26 cellular contexts compared by ENCODE assay signal in genomic region chr22:36232715-36233401, GRCh38. TPM values are rescaled to one million over a fixed set of nuclear protein-coding genes. Genes with fewer than 3 reads are reported as not detected.
DNase-seq lines count a peak whose midpoint lies in the region; ATAC-seq, FAIRE-seq and TF ChIP-seq lines count a peak whose summit lies in the region.
"Had no signal": no experiment of that assay in that cellular context is flagged by ENCODE, and none has a peak within 500 bp of the region (broad histone marks: within the 10 kb centered on the region; RNA-seq: fewer than 3 reads in every experiment).

No MANE protein-coding gene starts in this region.

- H3K4me2 ChIP-seq in HepG2 (ENCODE audit: low read depth, low read length): peak overlapping the region; percentile 47
- no peak overlapping the region for H3K4me2 ChIP-seq in GM23248 (ENCODE audit: unreplicated experiment)

- no peaks in the 10 kb centered on the region for H3K9me2 ChIP-seq in GM23248 (ENCODE audit: insufficient read depth)

- peaks cover 14 to 48% of the 10 kb centered on the region in 2 experiments; a peak in 4 of 5 replicates for H3K36me3 ChIP-seq in HepG2 (replicated peaks in 1 of 2; ENCODE audit: control insufficient read depth in 1 of 2, insufficient read depth in 2 of 2, low read length in 2 of 2)
- H3K36me3 ChIP-seq in aorta (ENCODE audit: control insufficient read depth in 1 of 2, insufficient read depth in 2 of 2, low read length in 1 of 2): no peaks in the 10 kb centered on the region
- no peaks in the 10 kb centered on the region for H3K36me3 ChIP-seq in SJCRH30
- H3K36me3 ChIP-seq in GM23248 (ENCODE audit: low read depth): peaks cover 19% of the 10 kb centered on the region; the same call in 1 of the 2 replicates

- no peak for DNase-seq in activated naive CD4-positive, alpha-beta T cell treated with anti-CD3 and anti-CD28 coated beads, Interleukin-2, amount 50 U/mL, for 72 hours (ENCODE audit: low spot score in 2 of 2)
- no peak for DNase-seq in activated naive CD4-positive, alpha-beta T cell treated with anti-CD3 and anti-CD28 coated beads, Interleukin-2, amount 50 U/mL, for 16 hours
- DNase-seq in HepG2 (ENCODE audit: low spot score) (no peak), aorta (no peak), SJCRH30 (no peak), GM23248 (no peak)
- DNase-seq: activated CD4-positive, alpha-beta T cell treated with anti-CD3 and anti-CD28 coated beads for 1 hour; DND-41; esophagus squamous epithelium; H9; kidney glomerular epithelial cell; naive thymus-derived CD8-positive, alpha-beta T cell; NCI-H1105 treated with DMSO at 0.1 percent for 48 hours; NCI-H2107; NCI-H510A treated with DMSO at 0.1 percent for 48 hours; stimulated activated CD4-positive, alpha-beta T cell treated with anti-CD3 and anti-CD28 coated beads, Interleukin-15, amount 100 ng/mL, for 24 hours; testis had no signal

- no peaks in the 10 kb centered on the region; the same call in 1 of the 2 replicates for H3F3A ChIP-seq in GM23248 (ENCODE audit: insufficient read depth)

- H3K9me3 Mint-ChIP-seq in activated naive CD4-positive, alpha-beta T cell treated with anti-CD3 and anti-CD28 coated beads, Interleukin-2, amount 50 U/mL, for 72 hours: peaks cover 0 to 7% of the 10 kb centered on the region in 2 donors
- H3K9me3 Mint-ChIP-seq: H9 had no signal

- peaks cover 100% of the 10 kb centered on the region for H3K4me1 ChIP-seq in HepG2 (ENCODE audit: insufficient read depth, low read length)
- no peaks in the 10 kb centered on the region for H3K4me1 ChIP-seq in aorta (ENCODE audit: control insufficient read depth in 1 of 2, insufficient read depth in 2 of 2, low read length in 2 of 2)
- H3K4me1 ChIP-seq in SJCRH30: no peaks in the 10 kb centered on the region
- H3K4me1 ChIP-seq in GM23248 (ENCODE audit: insufficient read depth): peaks cover 8% of the 10 kb centered on the region; the same call in 1 of the 2 replicates
- H3K4me1 ChIP-seq: parathyroid adenoma had no signal

- FAIRE-seq in HepG2 (lab: Jason Lieb, UNC): no peak
- FAIRE-seq: colon had no signal

- BruUV-seq in HepG2 (replicated peaks; lab: Mats Ljungman, UMichigan): no TSS peak

- H3K4me3 ChIP-seq in HepG2 (replicated peaks in 1 of 3; ENCODE audit: insufficient read depth in 1 of 3, low read depth in 2 of 3, low read length in 3 of 3): peak overlapping the region in 1 of 3 experiments; percentile 9; a peak in 2 of 6 replicates
- H3K4me3 ChIP-seq in aorta (ENCODE audit: low read length in 2 of 2): no peak overlapping the region
- H3K4me3 ChIP-seq in SJCRH30: no peak overlapping the region
- H3K4me3 ChIP-seq in GM23248: no peak overlapping the region
- H3K4me3 ChIP-seq: esophagus squamous epithelium, gastroesophageal sphincter, testis had no signal

- no peak for TF ChIP-seq RAD21 in HepG2 (CRISPR knock-in tag; IDR thresholded peaks at IDR 0.05)

- POLR2A ChIA-PET in HepG2 (lab: Yijun Ruan, JAX): interaction anchor here (1.0 kb wide), 1 partner anchor 19 kb away, joined by 3 read pairs; no protein-coding TSS in a partner anchor

- H3K27ac ChIP-seq in VCaP (peak overlapping the region; percentile 38; the same call in 1 of the 2 replicates), HepG2 (ENCODE audit: extremely low read length, insufficient read depth, low read length) (peak overlapping the region; percentile 62), aorta (ENCODE audit: low read depth in 1 of 2, low read length in 2 of 2) (no peak overlapping the region), SJCRH30 (no peak overlapping the region), GM23248 (no peak overlapping the region)
- H3K27ac ChIP-seq: esophagus squamous epithelium, gastroesophageal sphincter, parathyroid adenoma, testis had no signal

- H3K36me3 Mint-ChIP-seq in activated naive CD4-positive, alpha-beta T cell treated with anti-CD3 and anti-CD28 coated beads, Interleukin-2, amount 50 U/mL, for 72 hours: peaks cover 43 to 51% of the 10 kb centered on the region in 2 donors

- TF ChIP-seq POLR2A in HepG2 (IDR thresholded peaks at IDR 0.05; ENCODE audit: insufficient read depth in 1 of 2, low read depth in 2 of 2, low read length in 2 of 2): no peak; a peak in 1 of 4 replicates

- no peaks in the 10 kb centered on the region for H3K9me3 ChIP-seq in HepG2 (ENCODE audit: low read length)
- no peaks in the 10 kb centered on the region for H3K9me3 ChIP-seq in aorta (ENCODE audit: control insufficient read depth, low read length)
- peaks cover 4% of the 10 kb centered on the region; the same call in 1 of the 2 replicates for H3K9me3 ChIP-seq in SJCRH30 (replicated peaks)
- no peaks in the 10 kb centered on the region for H3K9me3 ChIP-seq in GM23248 (ENCODE audit: low read depth)
- H3K9me3 ChIP-seq: esophagus squamous epithelium, gastroesophageal sphincter, testis had no signal

- H2AFZ ChIP-seq in HepG2 (ENCODE audit: low read length) (no peak overlapping the region), GM23248 (no peak overlapping the region)
- H2AFZ ChIP-seq: parathyroid adenoma had no signal

- no peaks in the 10 kb centered on the region for H3K27me3 ChIP-seq in HepG2 (ENCODE audit: control insufficient read depth in 1 of 2, insufficient read depth in 2 of 2, low read length in 2 of 2)
- no peaks in the 10 kb centered on the region for H3K27me3 ChIP-seq in aorta (ENCODE audit: control insufficient read depth in 1 of 2, insufficient read depth in 2 of 2, low read length in 1 of 2)
- no peaks in the 10 kb centered on the region for H3K27me3 ChIP-seq in SJCRH30
- H3K27me3 ChIP-seq in GM23248 (replicated peaks; ENCODE audit: insufficient read depth): no peaks in the 10 kb centered on the region
- H3K27me3 ChIP-seq: esophagus squamous epithelium, gastroesophageal sphincter, testis had no signal

- H4K20me1 ChIP-seq in HepG2 (ENCODE audit: insufficient read depth, low read length) (0 out of 2 replicates have a peak, but pooled peaks cover 4% of the 10 kb centered on the region), GM23248 (ENCODE audit: insufficient read depth) (no peaks in the 10 kb centered on the region)

- H3K9ac ChIP-seq in HepG2 (ENCODE audit: insufficient read depth, low read depth, low read length) (peak overlapping the region; percentile 40; the same call in 1 of the 2 replicates), GM23248 (no peak overlapping the region)
- H3K9ac ChIP-seq: parathyroid adenoma had no signal

- H3K79me2 ChIP-seq in HepG2 (ENCODE audit: insufficient read depth, low read length): peaks cover 35% of the 10 kb centered on the region
- H3K79me2 ChIP-seq in GM23248 (ENCODE audit: insufficient read depth): peaks cover 42% of the 10 kb centered on the region
- H3K79me2 ChIP-seq: parathyroid adenoma had no signal

- TF ChIP-seq EP300 in HepG2 (IDR thresholded peaks at IDR 0.05; ENCODE audit: low read depth in 2 of 2, low read length in 2 of 2): no peak
- TF ChIP-seq EP300 in HepG2 (CRISPR knock-in tag; IDR thresholded peaks at IDR 0.05; ENCODE audit: borderline replicate concordance): no peak

- in situ Hi-C loops in HepG2 (cut with HindIII; ENCODE audit: extremely low pct_ligation_motif_present, low pct_unique_long_range_greater_than_20kb): loop anchor here (10.0 kb wide), 1 partner anchor 52 kb away; no protein-coding TSS in a partner anchor
- in situ Hi-C loops in GM23248 (cut with MboI): no loop called here

- H3K27ac Mint-ChIP-seq in activated naive CD4-positive, alpha-beta T cell treated with anti-CD3 and anti-CD28 coated beads, Interleukin-2, amount 50 U/mL, for 72 hours: peak overlapping the region; percentile 47 to 80
- H3K27ac Mint-ChIP-seq: brain had no signal

- CTCF ChIA-PET in HepG2 (lab: Yijun Ruan, JAX; ENCODE audit: low intra/inter-chr PET ratio, low total read pairs): no interaction called here

- TF ChIP-seq CTCF in VCaP (conservative IDR thresholded peaks at IDR 0.05) (no peak), HepG2 (CRISPR knock-in tag; IDR thresholded peaks at IDR 0.05) (no peak)

- ATAC-seq in activated naive CD4-positive, alpha-beta T cell treated with anti-CD3 and anti-CD28 coated beads, Interleukin-2, amount 50 U/mL, for 72 hours: no peak
- ATAC-seq in HepG2: peak; percentile 51
- peak; percentile 5 for ATAC-seq in aorta (ENCODE audit: low FRiP score)
- no peak for ATAC-seq in HG02981 (IDR thresholded peaks at IDR 0.05; ENCODE audit: unreplicated experiment)
- ATAC-seq: gastroesophageal sphincter; naive thymus-derived CD8-positive, alpha-beta T cell; sciatic nerve had no signal

- 41% methylated on average over 9 of the region's 13 CpGs for WGBS in HepG2 (ENCODE audit: low lambda C conversion rate)
- 83 to 84% methylated on average over 13 of the region's 13 CpGs for WGBS in aorta, 2 donors
- WGBS in GM23248 (ENCODE audit: low coverage in 1 of 2, low lambda C conversion rate in 2 of 2, missing lambda C conversion rate in 2 of 2), 2 experiments: 89 to 91% methylated on average over 12 to 13 of the region's 13 CpGs

- intact Hi-C loops in HepG2 (cut with micrococcal nuclease; ENCODE audit: unreplicated experiment): loop anchor here (2.0 kb wide), 1 partner anchor 46 kb away; no protein-coding TSS in a partner anchor
- intact Hi-C loops in aorta (cut with DNase I): no loop called here

RNA-seq across cellular contexts. Expression of gene APOL2, which starts 6.5 kb away (rescaled TPM):
- total RNA-seq in activated naive CD4-positive, alpha-beta T cell treated with anti-CD3 and anti-CD28 coated beads, Interleukin-2, amount 50 U/mL, for 72 hours: 10 to 100 TPM; 51.3 to 68.6 TPM
- 28.7 and 34.3 TPM in 2 replicates for total RNA-seq in HepG2 (2016; rRNA removed; fragmentation: Illumina TruSeq; extraction: Trizol)
- total RNA-seq in HepG2 (2016; cell fraction: cytosol; rRNA removed; fragmentation: Illumina TruSeq; extraction: Trizol; ENCODE audit: low read depth): 2.5 and 3.6 TPM in 2 replicates
- 27.0 and 29.3 TPM in 2 replicates for total RNA-seq in HepG2 (2016; cell fraction: insoluble cytoplasmic fraction; rRNA removed; fragmentation: Illumina TruSeq; extraction: Trizol)
- 8.2 and 9.0 TPM in 2 replicates for total RNA-seq in HepG2 (2016; cell fraction: membrane; rRNA removed; fragmentation: Illumina TruSeq; extraction: Trizol)
- 16.8 and 21.4 TPM in 2 replicates for total RNA-seq in HepG2 (2016; cell fraction: nucleus; rRNA removed; fragmentation: Illumina TruSeq; extraction: Trizol)
- polyA plus RNA-seq in HepG2 (2011; rRNA removed): 51.2 and 94.4 TPM in 2 replicates
- polyA plus RNA-seq in HepG2 (2011; cell fraction: cytosol; rRNA removed): 53.4 and 72.6 TPM in 2 replicates
- polyA plus RNA-seq in HepG2 (2011; cell fraction: nucleus; rRNA removed): 195 and 245 TPM in 2 replicates
- polyA plus RNA-seq in HepG2 (2012): 58.3 and 88.7 TPM in 2 replicates
- polyA plus RNA-seq in HepG2 (2016; cell fraction: cytosol; fragmentation: Illumina TruSeq; extraction: Trizol; ENCODE audit: low read depth): 1.8 TPM in 2 replicates
- 20.2 and 26.3 TPM in 2 replicates for polyA plus RNA-seq in HepG2 (2016; cell fraction: insoluble cytoplasmic fraction; fragmentation: Illumina TruSeq; extraction: Trizol; ENCODE audit: low read depth)
- polyA plus RNA-seq in HepG2 (2016; cell fraction: membrane; fragmentation: Illumina TruSeq; extraction: Trizol; ENCODE audit: low read depth): 4.4 and 5.1 TPM in 2 replicates
- 31.6 and 34.2 TPM in 2 replicates for polyA plus RNA-seq in HepG2 (2016; cell fraction: nucleus; fragmentation: Illumina TruSeq; extraction: Trizol; ENCODE audit: insufficient read depth, low read depth)
- polyA minus RNA-seq in HepG2 (2011; rRNA and poly(A)+ RNA removed; ENCODE audit: low replicate concordance): 34.5 and 120 TPM in 2 replicates
- 39.4 and 67.2 TPM in 2 replicates for polyA minus RNA-seq in HepG2 (2011; cell fraction: cytosol; rRNA and poly(A)+ RNA removed)
- 44.7 and 77.3 TPM in 2 replicates for polyA minus RNA-seq in HepG2 (2011; cell fraction: nucleus; rRNA and poly(A)+ RNA removed)
- 10 to 100 TPM; 42.0 to 62.8 TPM for total RNA-seq in aorta
- polyA plus RNA-seq in aorta: 10 to 100 TPM; 26.4 to 30.6 TPM
- total RNA-seq in SJCRH30 (2014; rRNA removed; shearing (Covaris generic)): 1.1 and 1.9 TPM in 2 replicates
- total RNA-seq in GM23248 (2014; rRNA removed; shearing (Covaris generic)): 37.7 and 43.8 TPM in 2 replicates
- polyA plus RNA-seq in GM23248 (2016; fragmentation: Nextera tagmentation; extraction: Ambion mirVana): 28.4 and 31.6 TPM in 2 replicates

RNA-seq across cellular contexts. Expression of gene APOL1, which starts 20.1 kb away (rescaled TPM):
- total RNA-seq in activated naive CD4-positive, alpha-beta T cell treated with anti-CD3 and anti-CD28 coated beads, Interleukin-2, amount 50 U/mL, for 72 hours: 10 to 100 TPM; 27.2 to 40.5 TPM
- 11.2 and 20.3 TPM in 2 replicates for total RNA-seq in HepG2 (2016; rRNA removed; fragmentation: Illumina TruSeq; extraction: Trizol)
- 2.3 and 2.8 TPM in 2 replicates for total RNA-seq in HepG2 (2016; cell fraction: cytosol; rRNA removed; fragmentation: Illumina TruSeq; extraction: Trizol; ENCODE audit: low read depth)
- 10.1 and 20.9 TPM in 2 replicates for total RNA-seq in HepG2 (2016; cell fraction: insoluble cytoplasmic fraction; rRNA removed; fragmentation: Illumina TruSeq; extraction: Trizol)
- total RNA-seq in HepG2 (2016; cell fraction: membrane; rRNA removed; fragmentation: Illumina TruSeq; extraction: Trizol): 3.2 and 3.4 TPM in 2 replicates
- 19.4 and 20.3 TPM in 2 replicates for total RNA-seq in HepG2 (2016; cell fraction: nucleus; rRNA removed; fragmentation: Illumina TruSeq; extraction: Trizol)
- 75.0 and 124 TPM in 2 replicates for polyA plus RNA-seq in HepG2 (2011; rRNA removed)
- 57.2 and 84.6 TPM in 2 replicates for polyA plus RNA-seq in HepG2 (2011; cell fraction: cytosol; rRNA removed)
- polyA plus RNA-seq in HepG2 (2011; cell fraction: nucleus; rRNA removed): 110 and 144 TPM in 2 replicates
- polyA plus RNA-seq in HepG2 (2012): 126 and 159 TPM in 2 replicates
- polyA plus RNA-seq in HepG2 (2016; cell fraction: cytosol; fragmentation: Illumina TruSeq; extraction: Trizol; ENCODE audit: low read depth): 2.5 and 2.9 TPM in 2 replicates
- 12.0 and 13.0 TPM in 2 replicates for polyA plus RNA-seq in HepG2 (2016; cell fraction: insoluble cytoplasmic fraction; fragmentation: Illumina TruSeq; extraction: Trizol; ENCODE audit: low read depth)
- polyA plus RNA-seq in HepG2 (2016; cell fraction: membrane; fragmentation: Illumina TruSeq; extraction: Trizol; ENCODE audit: low read depth): 3.3 and 3.8 TPM in 2 replicates
- 37.3 and 42.3 TPM in 2 replicates for polyA plus RNA-seq in HepG2 (2016; cell fraction: nucleus; fragmentation: Illumina TruSeq; extraction: Trizol; ENCODE audit: insufficient read depth, low read depth)
- polyA minus RNA-seq in HepG2 (2011; rRNA and poly(A)+ RNA removed; ENCODE audit: low replicate concordance): 2.0 and 61.9 TPM in 2 replicates
- 61.5 and 88.3 TPM in 2 replicates for polyA minus RNA-seq in HepG2 (2011; cell fraction: cytosol; rRNA and poly(A)+ RNA removed)
- polyA minus RNA-seq in HepG2 (2011; cell fraction: nucleus; rRNA and poly(A)+ RNA removed): 34.2 and 54.7 TPM in 2 replicates
- total RNA-seq in aorta: 10 to 100 TPM; 50.0 to 74.0 TPM
- polyA plus RNA-seq in aorta: 10 to 100 TPM; 14.1 to 36.5 TPM
- total RNA-seq in SJCRH30 (2014; rRNA removed; shearing (Covaris generic)): 0.12 and 0.30 TPM in 2 replicates
- total RNA-seq in GM23248 (2014; rRNA removed; shearing (Covaris generic)): 8.3 and 8.6 TPM in 2 replicates
- polyA plus RNA-seq in GM23248 (2016; fragmentation: Nextera tagmentation; extraction: Ambion mirVana): 12.8 and 14.2 TPM in 2 replicates
- total RNA-seq: H9 had no signal

RNA-seq across cellular contexts. Expression of gene APOL4, which starts 31.2 kb away (rescaled TPM):
- under 1 TPM; 0.14 to 0.18 TPM for total RNA-seq in activated naive CD4-positive, alpha-beta T cell treated with anti-CD3 and anti-CD28 coated beads, Interleukin-2, amount 50 U/mL, for 72 hours
- total RNA-seq in HepG2 (2016; rRNA removed; fragmentation: Illumina TruSeq; extraction: Trizol): 0.45 and 0.77 TPM in 2 replicates
- total RNA-seq in HepG2 (2016; cell fraction: cytosol; rRNA removed; fragmentation: Illumina TruSeq; extraction: Trizol; ENCODE audit: low read depth): not detected in 2 replicates
- total RNA-seq in HepG2 (2016; cell fraction: insoluble cytoplasmic fraction; rRNA removed; fragmentation: Illumina TruSeq; extraction: Trizol): 0.54 and 0.76 TPM in 2 replicates
- total RNA-seq in HepG2 (2016; cell fraction: membrane; rRNA removed; fragmentation: Illumina TruSeq; extraction: Trizol): 0.15 and 0.45 TPM in 2 replicates
- 0.78 and 0.91 TPM in 2 replicates for total RNA-seq in HepG2 (2016; cell fraction: nucleus; rRNA removed; fragmentation: Illumina TruSeq; extraction: Trizol)
- polyA plus RNA-seq in HepG2 (2011; rRNA removed): 2.8 and 4.9 TPM in 2 replicates
- 1.8 and 3.0 TPM in 2 replicates for polyA plus RNA-seq in HepG2 (2011; cell fraction: cytosol; rRNA removed)
- polyA plus RNA-seq in HepG2 (2011; cell fraction: nucleus; rRNA removed): 5.6 and 9.1 TPM in 2 replicates
- polyA plus RNA-seq in HepG2 (2012): 3.2 and 7.5 TPM in 2 replicates
- 0.06 and 0.10 TPM in 2 replicates for polyA plus RNA-seq in HepG2 (2016; cell fraction: cytosol; fragmentation: Illumina TruSeq; extraction: Trizol; ENCODE audit: low read depth)
- 0.57 and 0.62 TPM in 2 replicates for polyA plus RNA-seq in HepG2 (2016; cell fraction: insoluble cytoplasmic fraction; fragmentation: Illumina TruSeq; extraction: Trizol; ENCODE audit: low read depth)
- polyA plus RNA-seq in HepG2 (2016; cell fraction: membrane; fragmentation: Illumina TruSeq; extraction: Trizol; ENCODE audit: low read depth): 0.11 and 0.16 TPM in 2 replicates
- polyA plus RNA-seq in HepG2 (2016; cell fraction: nucleus; fragmentation: Illumina TruSeq; extraction: Trizol; ENCODE audit: insufficient read depth, low read depth): 0.96 and 1.2 TPM in 2 replicates
- 1.5 TPM in 1 of 2 replicates, not detected in the other for polyA minus RNA-seq in HepG2 (2011; rRNA and poly(A)+ RNA removed; ENCODE audit: low replicate concordance)
- 0.70 and 1.5 TPM in 2 replicates for polyA minus RNA-seq in HepG2 (2011; cell fraction: cytosol; rRNA and poly(A)+ RNA removed)
- polyA minus RNA-seq in HepG2 (2011; cell fraction: nucleus; rRNA and poly(A)+ RNA removed): 0.90 and 2.7 TPM in 2 replicates
- total RNA-seq in aorta: 10 to 100 TPM in 1 of 2 donors, 1 to 10 TPM in 1; 7.0 to 10.5 TPM
- 1 to 10 TPM in 1 of 2 donors, under 1 TPM in 1; 0.82 to 1.8 TPM for polyA plus RNA-seq in aorta
- 0.10 TPM in 1 of 2 replicates, not detected in the other for total RNA-seq in SJCRH30 (2014; rRNA removed; shearing (Covaris generic))
- not detected in 2 replicates for total RNA-seq in GM23248 (2014; rRNA removed; shearing (Covaris generic))
- polyA plus RNA-seq in GM23248 (2016; fragmentation: Nextera tagmentation; extraction: Ambion mirVana): 0.06 TPM in 1 of 2 replicates, not detected in the other
- total RNA-seq: H9; HT-29; naive thymus-derived CD8-positive, alpha-beta T cell; OCI-LY7 had no signal
- polyA plus RNA-seq: naive thymus-derived CD8-positive, alpha-beta T cell had no signal

Comparison
In these comparisons a context has a peak if more than half of its experiments do, and no peak if none do; other contexts are left out.
1. ATAC-seq: peak in HepG2 (single experiment) and aorta (single experiment); none in activated naive CD4-positive, alpha-beta T cell treated with anti-CD3 and anti-CD28 coated beads, Interleukin-2, amount 50 U/mL, for 72 hours (0 of 2) and HG02981 (single experiment).
2. H3K27ac ChIP-seq: peak in VCaP (single experiment) and HepG2 (single experiment); none in aorta (0 of 2), SJCRH30 (single experiment) and GM23248 (single experiment).